Comparison of ENCODE assay signal across 1 cellular context in the genomic region with DNA sequence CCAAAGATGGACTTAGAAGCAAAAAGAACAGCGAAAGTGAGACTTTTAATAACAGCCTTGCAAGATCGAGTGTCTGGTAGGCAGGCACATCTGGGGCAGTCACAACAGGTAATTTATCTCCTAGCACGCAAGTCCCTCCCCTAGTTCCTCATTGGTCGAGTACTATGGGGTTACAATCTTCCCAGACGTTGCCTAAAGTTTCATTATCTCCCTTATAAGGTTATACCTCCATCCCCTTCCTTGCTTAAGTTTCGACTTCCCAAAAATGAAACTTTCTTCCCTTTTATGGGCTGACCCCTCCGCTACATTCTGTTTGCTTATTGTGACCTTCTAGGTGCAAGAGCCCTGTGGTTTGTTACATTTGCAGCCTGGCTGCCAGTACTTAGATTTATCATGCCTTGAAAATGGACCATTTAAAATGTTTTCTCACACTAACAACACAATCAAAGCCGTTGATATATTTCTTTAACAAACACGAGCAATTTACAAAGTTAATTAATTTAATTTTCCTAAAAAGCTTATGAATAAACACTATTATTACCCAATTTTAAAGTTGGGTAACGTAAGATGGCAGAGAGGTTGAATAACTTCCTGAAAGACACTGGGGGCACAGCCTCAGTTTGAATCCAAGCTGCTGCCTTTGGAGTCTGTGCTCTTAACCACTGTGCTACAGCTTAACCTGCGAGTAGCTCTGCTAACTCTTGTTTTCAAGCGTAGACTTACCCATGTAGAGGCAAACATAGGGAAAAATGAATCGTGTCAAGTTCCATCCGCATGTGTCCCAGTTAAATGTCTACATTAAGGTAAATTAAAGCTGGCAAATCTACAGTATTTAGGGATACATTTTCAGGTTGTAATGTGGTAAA.
TF ChIP-seq lines count a peak whose summit lies in the region.

No MANE protein-coding gene starts in this region.

TF ChIP-seq in HEK293, 187 proteins besides CTCF, POLR2A, EP300 and RAD21 (continued from another document):
- TF ChIP-seq ZNF518A (tag by site-specific recombination; conservative IDR thresholded peaks at IDR 0.05; ENCODE audit: low read depth): no peak
- TF ChIP-seq ZNF248 (tag by site-specific recombination; IDR thresholded peaks at IDR 0.05): no peak
- TF ChIP-seq ZNF623 (tag by site-specific recombination; IDR thresholded peaks at IDR 0.05): peak; percentile 89
- no peak for TF ChIP-seq ZNF114 (tag by site-specific recombination; IDR thresholded peaks at IDR 0.05)
- no peak for TF ChIP-seq HIC1 (tag by site-specific recombination; IDR thresholded peaks at IDR 0.05)
- TF ChIP-seq PRDM1 (tag by site-specific recombination; IDR thresholded peaks at IDR 0.05): peak; percentile 60
- TF ChIP-seq ZNF354C (tag by site-specific recombination; IDR thresholded peaks at IDR 0.05; ENCODE audit: borderline replicate concordance, low read depth): no peak
- no peak for TF ChIP-seq ZNF214 (tag by site-specific recombination; IDR thresholded peaks at IDR 0.05; ENCODE audit: borderline replicate concordance)
- TF ChIP-seq ZNF169 (tag by site-specific recombination; IDR thresholded peaks at IDR 0.05): no peak
- no peak for TF ChIP-seq ZNF175 (tag by site-specific recombination; IDR thresholded peaks at IDR 0.05)
- no peak for TF ChIP-seq ZNF549 (tag by site-specific recombination; IDR thresholded peaks at IDR 0.05)
